ENCODE assay signal across 1 cellular context in the genomic region with DNA sequence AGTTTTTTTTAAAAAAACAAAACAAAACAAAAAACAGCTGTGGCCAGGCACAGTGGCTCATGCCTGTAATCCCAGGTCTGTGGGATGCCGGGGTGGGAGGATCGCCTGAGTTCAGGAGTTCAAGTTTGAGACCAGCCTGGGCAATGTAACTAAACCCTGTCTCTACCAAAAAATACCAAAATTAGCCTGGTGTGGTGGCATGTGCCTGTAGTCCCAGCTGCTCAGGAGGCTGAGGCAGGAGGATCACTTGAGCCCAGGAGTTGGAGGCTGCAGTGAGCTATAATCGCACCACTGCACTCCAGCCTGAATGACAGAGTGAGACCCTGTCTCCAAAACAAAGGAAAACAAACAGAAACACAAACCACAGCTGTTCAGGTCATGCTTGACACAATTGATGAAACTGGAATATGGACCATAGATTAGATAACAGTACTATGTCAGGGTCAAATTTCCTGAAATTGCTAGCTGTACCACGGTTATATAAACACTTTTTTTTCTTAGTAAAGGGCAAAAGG.
TF ChIP-seq lines count a peak whose summit lies in the region.

No MANE protein-coding gene starts in this region.

TF ChIP-seq in HepG2, 621 proteins besides CTCF, POLR2A, EP300 and RAD21 (continued from another document):
- TF ChIP-seq UBTF (CRISPR knock-in tag; IDR thresholded peaks at IDR 0.05) (peak; percentile 44; the same call in 1 of the 2 replicates), ZNF232 (CRISPR knock-in tag; IDR thresholded peaks at IDR 0.05; ENCODE audit: borderline replicate concordance) (no peak), RXRA (CRISPR knock-in tag; IDR thresholded peaks at IDR 0.05) (peak; percentile 89; the same call in 1 of the 2 replicates), RCOR2 (CRISPR knock-in tag; IDR thresholded peaks at IDR 0.05) (peak; percentile 99), SATB2 (CRISPR knock-in tag; IDR thresholded peaks at IDR 0.05) (no peak), CBFB (CRISPR knock-in tag; IDR thresholded peaks at IDR 0.05) (peak; percentile 83; the same call in 1 of the 2 replicates), ZNF260 (CRISPR knock-in tag; IDR thresholded peaks at IDR 0.05; ENCODE audit: borderline replicate concordance, low read depth) (no peak), FOSL2 (CRISPR knock-in tag; IDR thresholded peaks at IDR 0.05) (peak; percentile 72), MEIS2 (CRISPR knock-in tag; IDR thresholded peaks at IDR 0.05) (peak; percentile 87), WIZ (CRISPR knock-in tag; IDR thresholded peaks at IDR 0.05) (no peak), ZNF549 (CRISPR knock-in tag; IDR thresholded peaks at IDR 0.05) (0 out of 2 replicates have a peak, but pooled peaks have one; percentile 44), ZNF629 (CRISPR knock-in tag; conservative IDR thresholded peaks at IDR 0.05) (peak; percentile 46; the same call in 1 of the 2 replicates), RBM22 (optimal IDR thresholded peaks at IDR 0.05; ENCODE audit: low read length) (no peak), ZSCAN30 (CRISPR knock-in tag; IDR thresholded peaks at IDR 0.05) (0 out of 2 replicates have a peak, but pooled peaks have one; percentile 74), ZNF432 (CRISPR knock-in tag; IDR thresholded peaks at IDR 0.05; ENCODE audit: borderline replicate concordance) (no peak), ZNF17 (CRISPR knock-in tag; IDR thresholded peaks at IDR 0.05) (no peak), ZNF678 (CRISPR knock-in tag; IDR thresholded peaks at IDR 0.05) (no peak), ZNF274 (CRISPR knock-in tag; IDR thresholded peaks at IDR 0.05) (no peak), TRAFD1 (CRISPR knock-in tag; IDR thresholded peaks at IDR 0.05; ENCODE audit: borderline replicate concordance) (no peak), RBAK (CRISPR knock-in tag; IDR thresholded peaks at IDR 0.05) (0 out of 2 replicates have a peak, but pooled peaks have one; percentile 11), TCF7L2 (IDR thresholded peaks at IDR 0.05; ENCODE audit: low read depth, low read length) (no peak), KLF6 (CRISPR knock-in tag; IDR thresholded peaks at IDR 0.05) (0 out of 2 replicates have a peak, but pooled peaks have one; percentile 53), ZNF772 (CRISPR knock-in tag; IDR thresholded peaks at IDR 0.05) (peak; percentile 84), SMARCC2 (IDR thresholded peaks at IDR 0.05) (no peak), FOXA1 (IDR thresholded peaks at IDR 0.05) (no peak), FOXA1 (CRISPR knock-in tag; IDR thresholded peaks at IDR 0.05) (peak; percentile 81), ZNF331 (CRISPR knock-in tag; IDR thresholded peaks at IDR 0.05) (peak; percentile 79), ZNF709 (CRISPR knock-in tag; IDR thresholded peaks at IDR 0.05) (peak; percentile 40; the same call in 1 of the 2 replicates), SYNCRIP (IDR thresholded peaks at IDR 0.05; ENCODE audit: insufficient read depth, low read depth, low read length) (no peak)
- TF ChIP-seq, protein P1, sequence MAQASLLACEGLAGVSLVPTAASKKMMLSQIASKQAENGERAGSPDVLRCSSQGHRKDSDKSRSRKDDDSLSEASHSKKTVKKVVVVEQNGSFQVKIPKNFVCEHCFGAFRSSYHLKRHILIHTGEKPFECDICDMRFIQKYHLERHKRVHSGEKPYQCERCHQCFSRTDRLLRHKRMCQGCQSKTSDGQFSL (CRISPR knock-in tag; IDR thresholded peaks at IDR 0.05): no peak
- TF ChIP-seq, protein P2, sequence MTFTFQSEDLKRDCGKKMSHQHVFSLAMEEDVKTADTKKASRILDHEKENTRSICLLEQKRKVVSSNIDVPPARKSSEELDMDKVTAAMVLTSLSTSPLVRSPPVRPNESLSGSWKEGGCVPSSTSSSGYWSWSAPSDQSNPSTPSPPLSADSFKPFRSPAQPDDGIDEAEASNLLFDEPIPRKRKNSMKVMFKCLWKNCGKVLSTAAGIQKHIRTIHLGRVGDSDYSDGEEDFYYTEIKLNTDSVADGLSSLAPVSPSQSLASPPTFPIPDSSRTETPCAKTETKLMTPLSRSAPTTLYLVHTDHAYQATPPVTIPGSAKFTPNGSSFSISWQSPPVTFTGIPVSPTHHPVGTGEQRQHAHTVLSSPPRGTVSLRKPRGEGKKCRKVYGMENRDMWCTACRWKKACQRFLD (CRISPR knock-in tag; IDR thresholded peaks at IDR 0.05; ENCODE audit: borderline replicate concordance): no peak
- TF ChIP-seq, protein P3, sequence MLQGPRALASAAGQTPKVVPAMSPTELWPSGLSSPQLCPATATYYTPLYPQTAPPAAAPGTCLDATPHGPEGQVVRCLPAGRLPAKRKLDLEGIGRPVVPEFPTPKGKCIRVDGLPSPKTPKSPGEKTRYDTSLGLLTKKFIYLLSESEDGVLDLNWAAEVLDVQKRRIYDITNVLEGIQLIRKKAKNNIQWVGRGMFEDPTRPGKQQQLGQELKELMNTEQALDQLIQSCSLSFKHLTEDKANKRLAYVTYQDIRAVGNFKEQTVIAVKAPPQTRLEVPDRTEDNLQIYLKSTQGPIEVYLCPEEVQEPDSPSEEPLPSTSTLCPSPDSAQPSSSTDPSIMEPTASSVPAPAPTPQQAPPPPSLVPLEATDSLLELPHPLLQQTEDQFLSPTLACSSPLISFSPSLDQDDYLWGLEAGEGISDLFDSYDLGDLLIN (CRISPR knock-in tag; IDR thresholded peaks at IDR 0.05; ENCODE audit: borderline replicate concordance): no peak
- TF ChIP-seq, protein P4, sequence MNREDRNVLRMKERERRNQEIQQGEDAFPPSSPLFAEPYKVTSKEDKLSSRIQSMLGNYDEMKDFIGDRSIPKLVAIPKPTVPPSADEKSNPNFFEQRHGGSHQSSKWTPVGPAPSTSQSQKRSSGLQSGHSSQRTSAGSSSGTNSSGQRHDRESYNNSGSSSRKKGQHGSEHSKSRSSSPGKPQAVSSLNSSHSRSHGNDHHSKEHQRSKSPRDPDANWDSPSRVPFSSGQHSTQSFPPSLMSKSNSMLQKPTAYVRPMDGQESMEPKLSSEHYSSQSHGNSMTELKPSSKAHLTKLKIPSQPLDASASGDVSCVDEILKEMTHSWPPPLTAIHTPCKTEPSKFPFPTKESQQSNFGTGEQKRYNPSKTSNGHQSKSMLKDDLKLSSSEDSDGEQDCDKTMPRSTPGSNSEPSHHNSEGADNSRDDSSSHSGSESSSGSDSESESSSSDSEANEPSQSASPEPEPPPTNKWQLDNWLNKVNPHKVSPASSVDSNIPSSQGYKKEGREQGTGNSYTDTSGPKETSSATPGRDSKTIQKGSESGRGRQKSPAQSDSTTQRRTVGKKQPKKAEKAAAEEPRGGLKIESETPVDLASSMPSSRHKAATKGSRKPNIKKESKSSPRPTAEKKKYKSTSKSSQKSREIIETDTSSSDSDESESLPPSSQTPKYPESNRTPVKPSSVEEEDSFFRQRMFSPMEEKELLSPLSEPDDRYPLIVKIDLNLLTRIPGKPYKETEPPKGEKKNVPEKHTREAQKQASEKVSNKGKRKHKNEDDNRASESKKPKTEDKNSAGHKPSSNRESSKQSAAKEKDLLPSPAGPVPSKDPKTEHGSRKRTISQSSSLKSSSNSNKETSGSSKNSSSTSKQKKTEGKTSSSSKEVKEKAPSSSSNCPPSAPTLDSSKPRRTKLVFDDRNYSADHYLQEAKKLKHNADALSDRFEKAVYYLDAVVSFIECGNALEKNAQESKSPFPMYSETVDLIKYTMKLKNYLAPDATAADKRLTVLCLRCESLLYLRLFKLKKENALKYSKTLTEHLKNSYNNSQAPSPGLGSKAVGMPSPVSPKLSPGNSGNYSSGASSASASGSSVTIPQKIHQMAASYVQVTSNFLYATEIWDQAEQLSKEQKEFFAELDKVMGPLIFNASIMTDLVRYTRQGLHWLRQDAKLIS (CRISPR knock-in tag; IDR thresholded peaks at IDR 0.05): no peak
- TF ChIP-seq, protein P5, sequence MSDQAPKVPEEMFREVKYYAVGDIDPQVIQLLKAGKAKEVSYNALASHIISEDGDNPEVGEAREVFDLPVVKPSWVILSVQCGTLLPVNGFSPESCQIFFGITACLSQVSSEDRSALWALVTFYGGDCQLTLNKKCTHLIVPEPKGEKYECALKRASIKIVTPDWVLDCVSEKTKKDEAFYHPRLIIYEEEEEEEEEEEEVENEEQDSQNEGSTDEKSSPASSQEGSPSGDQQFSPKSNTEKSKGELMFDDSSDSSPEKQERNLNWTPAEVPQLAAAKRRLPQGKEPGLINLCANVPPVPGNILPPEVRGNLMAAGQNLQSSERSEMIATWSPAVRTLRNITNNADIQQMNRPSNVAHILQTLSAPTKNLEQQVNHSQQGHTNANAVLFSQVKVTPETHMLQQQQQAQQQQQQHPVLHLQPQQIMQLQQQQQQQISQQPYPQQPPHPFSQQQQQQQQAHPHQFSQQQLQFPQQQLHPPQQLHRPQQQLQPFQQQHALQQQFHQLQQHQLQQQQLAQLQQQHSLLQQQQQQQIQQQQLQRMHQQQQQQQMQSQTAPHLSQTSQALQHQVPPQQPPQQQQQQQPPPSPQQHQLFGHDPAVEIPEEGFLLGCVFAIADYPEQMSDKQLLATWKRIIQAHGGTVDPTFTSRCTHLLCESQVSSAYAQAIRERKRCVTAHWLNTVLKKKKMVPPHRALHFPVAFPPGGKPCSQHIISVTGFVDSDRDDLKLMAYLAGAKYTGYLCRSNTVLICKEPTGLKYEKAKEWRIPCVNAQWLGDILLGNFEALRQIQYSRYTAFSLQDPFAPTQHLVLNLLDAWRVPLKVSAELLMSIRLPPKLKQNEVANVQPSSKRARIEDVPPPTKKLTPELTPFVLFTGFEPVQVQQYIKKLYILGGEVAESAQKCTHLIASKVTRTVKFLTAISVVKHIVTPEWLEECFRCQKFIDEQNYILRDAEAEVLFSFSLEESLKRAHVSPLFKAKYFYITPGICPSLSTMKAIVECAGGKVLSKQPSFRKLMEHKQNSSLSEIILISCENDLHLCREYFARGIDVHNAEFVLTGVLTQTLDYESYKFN (CRISPR knock-in tag; conservative IDR thresholded peaks at IDR 0.05): peak; percentile 95
